1 cellular context compared by ENCODE assay signal in the genomic region with DNA sequence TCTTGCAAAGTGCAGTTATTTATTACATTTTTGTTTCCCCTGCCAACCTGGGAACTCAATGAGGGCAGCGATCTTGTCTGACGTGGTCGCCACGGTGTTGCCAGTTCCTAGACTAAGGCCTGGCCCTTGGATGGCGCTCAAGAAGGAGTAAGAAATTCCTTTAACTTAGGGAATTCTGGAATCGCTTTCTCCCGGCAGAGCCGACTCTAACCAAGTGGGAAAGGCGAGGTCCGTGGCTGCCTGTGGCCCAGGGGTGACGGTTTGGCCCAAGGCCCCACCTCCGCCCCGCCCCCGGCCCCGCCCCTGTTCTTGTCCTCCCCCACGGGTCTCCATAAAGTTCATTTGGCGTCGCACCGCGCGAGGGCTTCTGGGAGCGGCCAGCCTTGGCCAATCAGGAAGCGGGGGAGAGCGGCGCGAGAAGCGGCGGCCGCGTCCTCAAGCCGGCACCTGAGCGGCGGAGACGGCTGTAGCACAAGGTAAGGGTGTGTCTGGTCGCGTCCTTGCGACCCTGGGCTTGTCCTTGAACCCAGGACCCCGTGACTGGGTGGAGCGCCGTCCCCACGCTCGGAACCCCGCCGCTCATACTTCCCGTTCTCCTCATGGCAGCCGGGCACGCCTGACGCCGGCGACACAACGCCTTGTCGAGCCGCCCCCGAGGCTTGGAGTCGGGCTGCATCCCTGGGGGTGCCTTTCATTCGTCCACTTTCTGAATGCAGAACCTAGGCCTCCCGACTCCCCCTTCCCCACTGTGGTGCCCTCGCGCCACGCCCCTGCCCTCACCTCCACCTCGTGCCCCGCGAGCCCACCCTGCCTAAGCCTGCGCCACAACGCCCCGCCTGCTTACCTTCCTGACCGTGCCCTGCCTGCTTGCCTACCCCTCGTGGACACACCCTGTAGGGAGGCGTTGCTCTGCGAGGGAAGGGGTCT.
TF ChIP-seq lines count a peak whose summit lies in the region.

A gene (plus strand): TSS at position 394 of the 927 bp plus-strand sequence. CDS start 18,119 bp downstream, outside the sequence.

TF ChIP-seq in K562, 482 proteins besides CTCF, POLR2A, EP300 and RAD21 (continued from another document and continues in another):
- TF ChIP-seq POLR3A (IDR thresholded peaks at IDR 0.05; ENCODE audit: borderline replicate concordance, extremely low read depth, insufficient read depth, insufficient read length) (no peak), SNRNP70 (optimal IDR thresholded peaks at IDR 0.05; ENCODE audit: low read depth, low read length) (no peak), KAT2B (IDR thresholded peaks at IDR 0.05; ENCODE audit: low read depth, low read length) (no peak), NRF1 (conservative IDR thresholded peaks at IDR 0.05 in 1 of 2, IDR thresholded peaks at IDR 0.05 in 1 of 2) (peak in 1 of 2 experiments; percentile 42; a peak in 2 of 4 replicates), SIX5 (IDR thresholded peaks at IDR 0.05; ENCODE audit: borderline replicate concordance in 1 of 2, insufficient read depth in 1 of 2, low read depth in 1 of 2, low read length in 2 of 2) (no peak; a peak in 1 of 4 replicates), THRAP3 (IDR thresholded peaks at IDR 0.05; ENCODE audit: borderline replicate concordance) (no peak), NFATC3 (IDR thresholded peaks at IDR 0.05) (no peak), TAL1 (IDR thresholded peaks at IDR 0.05) (no peak), ETV5 (CRISPR knock-in tag; IDR thresholded peaks at IDR 0.05; ENCODE audit: low read depth) (no peak), KDM5B (IDR thresholded peaks at IDR 0.05; ENCODE audit: insufficient replicate concordance, low read depth, low read length) (peak; percentile 75), CAMTA2 (CRISPR knock-in tag; conservative IDR thresholded peaks at IDR 0.05) (no peak), ZNF57 (CRISPR knock-in tag; IDR thresholded peaks at IDR 0.05) (no peak), HNRNPLL (IDR thresholded peaks at IDR 0.05; ENCODE audit: low read depth, low read length, poor library complexity, severe bottlenecking) (no peak), ZNF695 (CRISPR knock-in tag; IDR thresholded peaks at IDR 0.05) (no peak), ZNF707 (CRISPR knock-in tag; conservative IDR thresholded peaks at IDR 0.05) (no peak), TEAD1 (CRISPR knock-in tag; IDR thresholded peaks at IDR 0.05) (peak in 1 of 2 experiments; percentile 50; a peak in 1 of 4 replicates), RBBP5 (IDR thresholded peaks at IDR 0.05; ENCODE audit: borderline replicate concordance, insufficient read depth, low read length, poor library complexity, severe bottlenecking) (peak; percentile 97), MAFG (tag; conservative IDR thresholded peaks at IDR 0.05) (no peak), RAD51 (IDR thresholded peaks at IDR 0.05; ENCODE audit: borderline replicate concordance, low read depth) (no peak), KDM2B (CRISPR knock-in tag; IDR thresholded peaks at IDR 0.05) (no peak), ZNF583 (CRISPR knock-in tag; IDR thresholded peaks at IDR 0.05) (no peak), ZNF146 (CRISPR knock-in tag; IDR thresholded peaks at IDR 0.05; ENCODE audit: unreplicated experiment) (peak; percentile 7), FOXP1 (CRISPR knock-in tag; IDR thresholded peaks at IDR 0.05) (no peak; the same call in 1 of the 2 replicates), ETV1 (tag; conservative IDR thresholded peaks at IDR 0.05; ENCODE audit: low read depth) (no peak), SNIP1 (IDR thresholded peaks at IDR 0.05; ENCODE audit: low read depth) (no peak), U2AF2 (optimal IDR thresholded peaks at IDR 0.05; ENCODE audit: low read depth, low read length) (no peak), ZNF143 (CRISPR knock-in tag; IDR thresholded peaks at IDR 0.05) (peak; percentile 84), ZNF431 (CRISPR knock-in tag; IDR thresholded peaks at IDR 0.05) (no peak), BHLHE40 (IDR thresholded peaks at IDR 0.05; ENCODE audit: low read length) (peak; percentile 50), ZBTB7A (IDR thresholded peaks at IDR 0.05; ENCODE audit: borderline replicate concordance, control insufficient read depth, low read depth, low read length) (0 out of 2 replicates have a peak, but pooled peaks have one; percentile 25), FOXM1 (IDR thresholded peaks at IDR 0.05; ENCODE audit: low read depth) (no peak), FOXM1 (CRISPR knock-in tag; IDR thresholded peaks at IDR 0.05; ENCODE audit: low read depth) (no peak)
- TF ChIP-seq, protein P1, sequence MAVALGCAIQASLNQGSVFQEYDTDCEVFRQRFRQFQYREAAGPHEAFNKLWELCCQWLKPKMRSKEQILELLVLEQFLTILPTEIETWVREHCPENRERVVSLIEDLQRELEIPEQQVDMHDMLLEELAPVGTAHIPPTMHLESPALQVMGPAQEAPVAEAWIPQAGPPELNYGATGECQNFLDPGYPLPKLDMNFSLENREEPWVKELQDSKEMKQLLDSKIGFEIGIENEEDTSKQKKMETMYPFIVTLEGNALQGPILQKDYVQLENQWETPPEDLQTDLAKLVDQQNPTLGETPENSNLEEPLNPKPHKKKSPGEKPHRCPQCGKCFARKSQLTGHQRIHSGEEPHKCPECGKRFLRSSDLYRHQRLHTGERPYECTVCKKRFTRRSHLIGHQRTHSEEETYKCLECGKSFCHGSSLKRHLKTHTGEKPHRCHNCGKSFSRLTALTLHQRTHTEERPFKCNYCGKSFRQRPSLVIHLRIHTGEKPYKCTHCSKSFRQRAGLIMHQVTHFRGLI (CRISPR knock-in tag; IDR thresholded peaks at IDR 0.05): no peak
- TF ChIP-seq, protein P2, sequence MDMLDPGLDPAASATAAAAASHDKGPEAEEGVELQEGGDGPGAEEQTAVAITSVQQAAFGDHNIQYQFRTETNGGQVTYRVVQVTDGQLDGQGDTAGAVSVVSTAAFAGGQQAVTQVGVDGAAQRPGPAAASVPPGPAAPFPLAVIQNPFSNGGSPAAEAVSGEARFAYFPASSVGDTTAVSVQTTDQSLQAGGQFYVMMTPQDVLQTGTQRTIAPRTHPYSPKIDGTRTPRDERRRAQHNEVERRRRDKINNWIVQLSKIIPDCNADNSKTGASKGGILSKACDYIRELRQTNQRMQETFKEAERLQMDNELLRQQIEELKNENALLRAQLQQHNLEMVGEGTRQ (CRISPR knock-in tag; IDR thresholded peaks at IDR 0.05): no peak
- TF ChIP-seq, protein P3, sequence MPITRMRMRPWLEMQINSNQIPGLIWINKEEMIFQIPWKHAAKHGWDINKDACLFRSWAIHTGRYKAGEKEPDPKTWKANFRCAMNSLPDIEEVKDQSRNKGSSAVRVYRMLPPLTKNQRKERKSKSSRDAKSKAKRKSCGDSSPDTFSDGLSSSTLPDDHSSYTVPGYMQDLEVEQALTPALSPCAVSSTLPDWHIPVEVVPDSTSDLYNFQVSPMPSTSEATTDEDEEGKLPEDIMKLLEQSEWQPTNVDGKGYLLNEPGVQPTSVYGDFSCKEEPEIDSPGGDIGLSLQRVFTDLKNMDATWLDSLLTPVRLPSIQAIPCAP (CRISPR knock-in tag; IDR thresholded peaks at IDR 0.05; ENCODE audit: borderline replicate concordance): no peak
- TF ChIP-seq, protein P4, sequence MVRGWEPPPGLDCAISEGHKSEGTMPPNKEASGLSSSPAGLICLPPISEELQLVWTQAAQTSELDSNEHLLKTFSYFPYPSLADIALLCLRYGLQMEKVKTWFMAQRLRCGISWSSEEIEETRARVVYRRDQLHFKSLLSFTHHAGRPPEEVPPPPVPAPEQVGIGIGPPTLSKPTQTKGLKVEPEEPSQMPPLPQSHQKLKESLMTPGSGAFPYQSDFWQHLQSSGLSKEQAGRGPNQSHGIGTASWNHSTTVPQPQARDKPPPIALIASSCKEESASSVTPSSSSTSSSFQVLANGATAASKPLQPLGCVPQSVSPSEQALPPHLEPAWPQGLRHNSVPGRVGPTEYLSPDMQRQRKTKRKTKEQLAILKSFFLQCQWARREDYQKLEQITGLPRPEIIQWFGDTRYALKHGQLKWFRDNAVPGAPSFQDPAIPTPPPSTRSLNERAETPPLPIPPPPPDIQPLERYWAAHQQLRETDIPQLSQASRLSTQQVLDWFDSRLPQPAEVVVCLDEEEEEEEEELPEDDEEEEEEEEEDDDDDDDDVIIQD (CRISPR knock-in tag; IDR thresholded peaks at IDR 0.05): no peak
- TF ChIP-seq, protein P5, sequence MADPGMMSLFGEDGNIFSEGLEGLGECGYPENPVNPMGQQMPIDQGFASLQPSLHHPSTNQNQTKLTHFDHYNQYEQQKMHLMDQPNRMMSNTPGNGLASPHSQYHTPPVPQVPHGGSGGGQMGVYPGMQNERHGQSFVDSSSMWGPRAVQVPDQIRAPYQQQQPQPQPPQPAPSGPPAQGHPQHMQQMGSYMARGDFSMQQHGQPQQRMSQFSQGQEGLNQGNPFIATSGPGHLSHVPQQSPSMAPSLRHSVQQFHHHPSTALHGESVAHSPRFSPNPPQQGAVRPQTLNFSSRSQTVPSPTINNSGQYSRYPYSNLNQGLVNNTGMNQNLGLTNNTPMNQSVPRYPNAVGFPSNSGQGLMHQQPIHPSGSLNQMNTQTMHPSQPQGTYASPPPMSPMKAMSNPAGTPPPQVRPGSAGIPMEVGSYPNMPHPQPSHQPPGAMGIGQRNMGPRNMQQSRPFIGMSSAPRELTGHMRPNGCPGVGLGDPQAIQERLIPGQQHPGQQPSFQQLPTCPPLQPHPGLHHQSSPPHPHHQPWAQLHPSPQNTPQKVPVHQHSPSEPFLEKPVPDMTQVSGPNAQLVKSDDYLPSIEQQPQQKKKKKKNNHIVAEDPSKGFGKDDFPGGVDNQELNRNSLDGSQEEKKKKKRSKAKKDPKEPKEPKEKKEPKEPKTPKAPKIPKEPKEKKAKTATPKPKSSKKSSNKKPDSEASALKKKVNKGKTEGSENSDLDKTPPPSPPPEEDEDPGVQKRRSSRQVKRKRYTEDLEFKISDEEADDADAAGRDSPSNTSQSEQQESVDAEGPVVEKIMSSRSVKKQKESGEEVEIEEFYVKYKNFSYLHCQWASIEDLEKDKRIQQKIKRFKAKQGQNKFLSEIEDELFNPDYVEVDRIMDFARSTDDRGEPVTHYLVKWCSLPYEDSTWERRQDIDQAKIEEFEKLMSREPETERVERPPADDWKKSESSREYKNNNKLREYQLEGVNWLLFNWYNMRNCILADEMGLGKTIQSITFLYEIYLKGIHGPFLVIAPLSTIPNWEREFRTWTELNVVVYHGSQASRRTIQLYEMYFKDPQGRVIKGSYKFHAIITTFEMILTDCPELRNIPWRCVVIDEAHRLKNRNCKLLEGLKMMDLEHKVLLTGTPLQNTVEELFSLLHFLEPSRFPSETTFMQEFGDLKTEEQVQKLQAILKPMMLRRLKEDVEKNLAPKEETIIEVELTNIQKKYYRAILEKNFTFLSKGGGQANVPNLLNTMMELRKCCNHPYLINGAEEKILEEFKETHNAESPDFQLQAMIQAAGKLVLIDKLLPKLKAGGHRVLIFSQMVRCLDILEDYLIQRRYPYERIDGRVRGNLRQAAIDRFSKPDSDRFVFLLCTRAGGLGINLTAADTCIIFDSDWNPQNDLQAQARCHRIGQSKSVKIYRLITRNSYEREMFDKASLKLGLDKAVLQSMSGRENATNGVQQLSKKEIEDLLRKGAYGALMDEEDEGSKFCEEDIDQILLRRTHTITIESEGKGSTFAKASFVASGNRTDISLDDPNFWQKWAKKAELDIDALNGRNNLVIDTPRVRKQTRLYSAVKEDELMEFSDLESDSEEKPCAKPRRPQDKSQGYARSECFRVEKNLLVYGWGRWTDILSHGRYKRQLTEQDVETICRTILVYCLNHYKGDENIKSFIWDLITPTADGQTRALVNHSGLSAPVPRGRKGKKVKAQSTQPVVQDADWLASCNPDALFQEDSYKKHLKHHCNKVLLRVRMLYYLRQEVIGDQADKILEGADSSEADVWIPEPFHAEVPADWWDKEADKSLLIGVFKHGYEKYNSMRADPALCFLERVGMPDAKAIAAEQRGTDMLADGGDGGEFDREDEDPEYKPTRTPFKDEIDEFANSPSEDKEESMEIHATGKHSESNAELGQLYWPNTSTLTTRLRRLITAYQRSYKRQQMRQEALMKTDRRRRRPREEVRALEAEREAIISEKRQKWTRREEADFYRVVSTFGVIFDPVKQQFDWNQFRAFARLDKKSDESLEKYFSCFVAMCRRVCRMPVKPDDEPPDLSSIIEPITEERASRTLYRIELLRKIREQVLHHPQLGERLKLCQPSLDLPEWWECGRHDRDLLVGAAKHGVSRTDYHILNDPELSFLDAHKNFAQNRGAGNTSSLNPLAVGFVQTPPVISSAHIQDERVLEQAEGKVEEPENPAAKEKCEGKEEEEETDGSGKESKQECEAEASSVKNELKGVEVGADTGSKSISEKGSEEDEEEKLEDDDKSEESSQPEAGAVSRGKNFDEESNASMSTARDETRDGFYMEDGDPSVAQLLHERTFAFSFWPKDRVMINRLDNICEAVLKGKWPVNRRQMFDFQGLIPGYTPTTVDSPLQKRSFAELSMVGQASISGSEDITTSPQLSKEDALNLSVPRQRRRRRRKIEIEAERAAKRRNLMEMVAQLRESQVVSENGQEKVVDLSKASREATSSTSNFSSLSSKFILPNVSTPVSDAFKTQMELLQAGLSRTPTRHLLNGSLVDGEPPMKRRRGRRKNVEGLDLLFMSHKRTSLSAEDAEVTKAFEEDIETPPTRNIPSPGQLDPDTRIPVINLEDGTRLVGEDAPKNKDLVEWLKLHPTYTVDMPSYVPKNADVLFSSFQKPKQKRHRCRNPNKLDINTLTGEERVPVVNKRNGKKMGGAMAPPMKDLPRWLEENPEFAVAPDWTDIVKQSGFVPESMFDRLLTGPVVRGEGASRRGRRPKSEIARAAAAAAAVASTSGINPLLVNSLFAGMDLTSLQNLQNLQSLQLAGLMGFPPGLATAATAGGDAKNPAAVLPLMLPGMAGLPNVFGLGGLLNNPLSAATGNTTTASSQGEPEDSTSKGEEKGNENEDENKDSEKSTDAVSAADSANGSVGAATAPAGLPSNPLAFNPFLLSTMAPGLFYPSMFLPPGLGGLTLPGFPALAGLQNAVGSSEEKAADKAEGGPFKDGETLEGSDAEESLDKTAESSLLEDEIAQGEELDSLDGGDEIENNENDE (IDR thresholded peaks at IDR 0.05; ENCODE audit: low read depth, low read length): no peak
- TF ChIP-seq, protein P6, sequence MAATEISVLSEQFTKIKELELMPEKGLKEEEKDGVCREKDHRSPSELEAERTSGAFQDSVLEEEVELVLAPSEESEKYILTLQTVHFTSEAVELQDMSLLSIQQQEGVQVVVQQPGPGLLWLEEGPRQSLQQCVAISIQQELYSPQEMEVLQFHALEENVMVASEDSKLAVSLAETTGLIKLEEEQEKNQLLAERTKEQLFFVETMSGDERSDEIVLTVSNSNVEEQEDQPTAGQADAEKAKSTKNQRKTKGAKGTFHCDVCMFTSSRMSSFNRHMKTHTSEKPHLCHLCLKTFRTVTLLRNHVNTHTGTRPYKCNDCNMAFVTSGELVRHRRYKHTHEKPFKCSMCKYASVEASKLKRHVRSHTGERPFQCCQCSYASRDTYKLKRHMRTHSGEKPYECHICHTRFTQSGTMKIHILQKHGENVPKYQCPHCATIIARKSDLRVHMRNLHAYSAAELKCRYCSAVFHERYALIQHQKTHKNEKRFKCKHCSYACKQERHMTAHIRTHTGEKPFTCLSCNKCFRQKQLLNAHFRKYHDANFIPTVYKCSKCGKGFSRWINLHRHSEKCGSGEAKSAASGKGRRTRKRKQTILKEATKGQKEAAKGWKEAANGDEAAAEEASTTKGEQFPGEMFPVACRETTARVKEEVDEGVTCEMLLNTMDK (IDR thresholded peaks at IDR 0.05; ENCODE audit: borderline replicate concordance, insufficient read depth, low read depth, low read length, poor library complexity, severe bottlenecking): no peak
- TF ChIP-seq, protein P7, sequence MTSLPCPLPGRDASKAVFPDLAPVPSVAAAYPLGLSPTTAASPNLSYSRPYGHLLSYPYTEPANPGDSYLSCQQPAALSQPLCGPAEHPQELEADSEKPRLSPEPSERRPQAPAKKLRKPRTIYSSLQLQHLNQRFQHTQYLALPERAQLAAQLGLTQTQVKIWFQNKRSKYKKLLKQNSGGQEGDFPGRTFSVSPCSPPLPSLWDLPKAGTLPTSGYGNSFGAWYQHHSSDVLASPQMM (CRISPR knock-in tag; IDR thresholded peaks at IDR 0.05): no peak
